In the genomic region with DNA sequence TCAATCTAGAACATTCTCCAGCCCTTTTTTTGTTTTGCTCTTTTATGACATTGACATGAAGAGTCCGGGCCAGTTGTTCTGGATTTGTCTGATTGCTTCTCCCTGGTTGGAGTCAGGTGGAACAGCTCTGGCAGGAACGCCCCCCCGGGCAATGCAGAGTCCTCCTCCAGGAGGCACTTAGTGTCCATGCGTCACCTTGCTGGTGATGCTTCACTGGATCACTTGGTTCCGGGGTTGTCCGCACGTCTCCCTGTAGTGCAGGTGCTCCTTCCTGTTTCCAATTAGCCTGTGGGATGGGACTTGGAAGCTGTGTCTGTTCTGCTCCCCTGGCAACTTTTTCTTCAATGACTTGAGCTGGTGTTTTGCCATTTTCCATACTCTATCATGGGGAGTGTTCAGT, we compare ENCODE assay signal across 12 cellular contexts. TPM values are rescaled to one million over a fixed set of nuclear protein-coding genes. Genes with fewer than 3 reads are reported as not detected.
DNase-seq lines count a peak whose midpoint lies in the region; ATAC-seq, FAIRE-seq and TF ChIP-seq lines count a peak whose summit lies in the region.
"Had no signal": no experiment of that assay in that cellular context is flagged by ENCODE, and none has a peak within 500 bp of the region (broad histone marks: within the 10 kb centered on the region; RNA-seq: fewer than 3 reads in every experiment).

No MANE protein-coding gene starts in this region.

- no peaks in the 10 kb centered on the region for H3K27me3 Mint-ChIP-seq in CD4-positive, alpha-beta memory T cell
- no peaks in the 10 kb centered on the region for H3K27me3 Mint-ChIP-seq in activated naive CD8-positive, alpha-beta T cell treated with anti-CD3 and anti-CD28 coated beads, Interleukin-2, amount 10 ng/mL, durations not matched to agents 7 days and 5 days
- H3K27me3 Mint-ChIP-seq in natural killer cell treated with Interleukin-12 subunit alpha and Interleukin-12 subunit beta and Interleukin-15 and Interleukin-18, amount 100 ng/mL, for 72 hours = no peaks in the 10 kb centered on the region

- no peaks in the 10 kb centered on the region for H3K9me3 Mint-ChIP-seq in CD4-positive, alpha-beta memory T cell
- no peaks in the 10 kb centered on the region for H3K9me3 Mint-ChIP-seq in activated naive CD8-positive, alpha-beta T cell treated with anti-CD3 and anti-CD28 coated beads, Interleukin-2, amount 10 ng/mL, durations not matched to agents 7 days and 5 days
- no peaks in the 10 kb centered on the region for H3K9me3 Mint-ChIP-seq in natural killer cell treated with Interleukin-12 subunit alpha and Interleukin-12 subunit beta and Interleukin-15 and Interleukin-18, amount 100 ng/mL, for 72 hours

- POLR2A ChIA-PET in CD4-positive, alpha-beta memory T cell (lab: Charles Lee; ENCODE audit: partially characterized antibody) = interaction anchor here (0.8 to 24.9 kb wide), 4 partner anchors 2 to 110 kb away, joined by 3 to 1342 read pairs (median 694); partner anchors contain the start of gene CSK
- POLR2A ChIA-PET in HEK293 (lab: Yijun Ruan, JAX) = interaction anchor here (0.8 kb wide), 1 partner anchor 10 kb away, joined by 3 read pairs; the partner anchor contains the start of gene CSK
- POLR2A ChIA-PET in activated naive CD8-positive, alpha-beta T cell treated with anti-CD3 and anti-CD28 coated beads, Interleukin-2, amount 10 ng/mL, durations not matched to agents 7 days and 5 days (lab: Charles Lee) = interaction anchor here (0.5 to 20.1 kb wide), 4 partner anchors 13 to 177 kb away, joined by 3 to 709 read pairs (median 3); partner anchors contain the start of genes CLK3 and CSK

- no peak for DNase-seq in CD4-positive, alpha-beta memory T cell
- DNase-seq in activated naive CD8-positive, alpha-beta T cell treated with anti-CD3 and anti-CD28 coated beads, Interleukin-2, amount 10 ng/mL, durations not matched to agents 7 days and 5 days = no peak
- no peak for DNase-seq in natural killer cell treated with Interleukin-12 subunit alpha and Interleukin-12 subunit beta and Interleukin-15 and Interleukin-18, amount 100 ng/mL, for 72 hours (ENCODE audit: low spot score)
- DNase-seq in GM19238 (ENCODE audit: insufficient read length, low spot score) = no peak
- no peak for DNase-seq in kidney
- DNase-seq in NCI-H345 treated with DMSO at 0.1 percent for 48 hours (lab: John Stamatoyannopoulos, UW; ENCODE audit: unreplicated experiment) = no peak
- DNase-seq: psoas muscle; stimulated activated CD4-positive, alpha-beta T cell treated with anti-CD3 and anti-CD28 coated beads, Interleukin-4, amount 100 ng/mL, for 24 hours; SW 1271 had no signal

- no peak for ATAC-seq in activated naive CD8-positive, alpha-beta T cell treated with anti-CD3 and anti-CD28 coated beads, Interleukin-2, amount 10 ng/mL, durations not matched to agents 7 days and 5 days (ENCODE audit: low read depth)
- no peak for ATAC-seq in natural killer cell treated with Interleukin-12 subunit alpha and Interleukin-12 subunit beta and Interleukin-15 and Interleukin-18, amount 100 ng/mL, for 72 hours
- ATAC-seq: HCT116, psoas muscle had no signal

- H3K36me3 ChIP-seq in CD4-positive, alpha-beta memory T cell (ENCODE audit: insufficient read depth, low read length) = peaks cover 11% of the 10 kb centered on the region
- H3K36me3 ChIP-seq in HEK293 (ENCODE audit: control insufficient read depth in 2 of 2, insufficient read depth in 1 of 2, low read length in 2 of 2) (peaks cover 8 to 18% of the 10 kb centered on the region in 2 experiments; a peak in 2 of 3 replicates), kidney (ENCODE audit: control insufficient read depth in 1 of 2, insufficient read depth in 2 of 2, low read length in 2 of 2) (no peaks in the 10 kb centered on the region)

- peaks cover 15 to 49% of the 10 kb centered on the region in 2 donors for H3K36me3 Mint-ChIP-seq in CD4-positive, alpha-beta memory T cell
- peaks cover 26% of the 10 kb centered on the region for H3K36me3 Mint-ChIP-seq in activated naive CD8-positive, alpha-beta T cell treated with anti-CD3 and anti-CD28 coated beads, Interleukin-2, amount 10 ng/mL, durations not matched to agents 7 days and 5 days
- H3K36me3 Mint-ChIP-seq in natural killer cell treated with Interleukin-12 subunit alpha and Interleukin-12 subunit beta and Interleukin-15 and Interleukin-18, amount 100 ng/mL, for 72 hours = peaks cover 12% of the 10 kb centered on the region

- intact Hi-C loops in CD4-positive, alpha-beta memory T cell (cut with micrococcal nuclease) = no loop called here
- intact Hi-C loops in kidney (cut with DNase I) = no loop called here

- FAIRE-seq in kidney (lab: Jason Lieb, UNC) = no peak
- FAIRE-seq: GM12891 had no signal

- no peaks in the 10 kb centered on the region for H3K9me3 ChIP-seq in CD4-positive, alpha-beta memory T cell (ENCODE audit: control insufficient read depth in 1 of 2, low read length in 2 of 2)
- H3K9me3 ChIP-seq in HEK293 (ENCODE audit: control insufficient read depth, insufficient read depth, low read depth, low read length) (no peaks in the 10 kb centered on the region), kidney (ENCODE audit: control insufficient read depth in 1 of 2, low read length in 2 of 2) (no peaks in the 10 kb centered on the region)
- H3K9me3 ChIP-seq: psoas muscle had no signal

- peak overlapping the region; percentile 82 to 99 (median 93) for H3K27ac Mint-ChIP-seq in CD4-positive, alpha-beta memory T cell
- peak overlapping the region; percentile 87 for H3K27ac Mint-ChIP-seq in activated naive CD8-positive, alpha-beta T cell treated with anti-CD3 and anti-CD28 coated beads, Interleukin-2, amount 10 ng/mL, durations not matched to agents 7 days and 5 days
- H3K27ac Mint-ChIP-seq in natural killer cell treated with Interleukin-12 subunit alpha and Interleukin-12 subunit beta and Interleukin-15 and Interleukin-18, amount 100 ng/mL, for 72 hours = peak overlapping the region; percentile 91 to 97

- peak overlapping the region in 1 of 2 donors; percentile 17 for H3K4me3 ChIP-seq in CD4-positive, alpha-beta memory T cell (ENCODE audit: low read length in 2 of 2)
- H3K4me3 ChIP-seq in HEK293 (ENCODE audit: low read depth, low read length) = no peak overlapping the region
- H3K4me3 ChIP-seq in kidney (ENCODE audit: low read length in 2 of 2) = no peak overlapping the region
- H3K4me3 ChIP-seq: psoas muscle had no signal

- H3K4me1 ChIP-seq in CD4-positive, alpha-beta memory T cell (ENCODE audit: insufficient read depth, low read length) = peaks cover 99% of the 10 kb centered on the region
- H3K4me1 ChIP-seq in HEK293 (ENCODE audit: control insufficient read depth, insufficient read depth, low read length) (peaks cover 54% of the 10 kb centered on the region), kidney (ENCODE audit: control insufficient read depth in 1 of 2, insufficient read depth in 1 of 2, low read depth in 1 of 2, low read length in 2 of 2) (peaks cover 41 to 50% of the 10 kb centered on the region in 2 donors)

- peaks cover 56 to 96% (median 82%) of the 10 kb centered on the region in 4 donors for H3K4me1 Mint-ChIP-seq in CD4-positive, alpha-beta memory T cell
- peaks cover 76% of the 10 kb centered on the region for H3K4me1 Mint-ChIP-seq in activated naive CD8-positive, alpha-beta T cell treated with anti-CD3 and anti-CD28 coated beads, Interleukin-2, amount 10 ng/mL, durations not matched to agents 7 days and 5 days
- peaks cover 72 to 78% of the 10 kb centered on the region in 2 donors for H3K4me1 Mint-ChIP-seq in natural killer cell treated with Interleukin-12 subunit alpha and Interleukin-12 subunit beta and Interleukin-15 and Interleukin-18, amount 100 ng/mL, for 72 hours (ENCODE audit: low read depth in 2 of 2)

- no peak overlapping the region for H3K9ac ChIP-seq in kidney (ENCODE audit: low read length in 2 of 2)

- CTCF ChIA-PET in CD4-positive, alpha-beta memory T cell (lab: Charles Lee; ENCODE audit: partially characterized antibody) = interaction anchor here (1.0 to 36.4 kb wide), 6 partner anchors 3 to 174 kb away, joined by 3 to 1908 read pairs (median 46); partner anchors contain the start of genes CSK, LMAN1L and RPP25
- CTCF ChIA-PET in HEK293 (lab: Yijun Ruan, JAX) = interaction anchor here (0.8 to 25.7 kb wide), 5 partner anchors 9 to 252 kb away, joined by 3 to 649 read pairs (median 4); partner anchors contain the start of gene CSK

- H3K27me3 ChIP-seq in CD4-positive, alpha-beta memory T cell (ENCODE audit: insufficient read depth, low read length) = no peaks in the 10 kb centered on the region

- H3K27ac ChIP-seq in CD4-positive, alpha-beta memory T cell (ENCODE audit: low read depth, low read length) = peak overlapping the region; percentile 56
- H3K27ac ChIP-seq in HEK293 (ENCODE audit: extremely low read depth, low read depth, low read length) = no peak overlapping the region
- no peak overlapping the region for H3K27ac ChIP-seq in kidney (ENCODE audit: low read depth in 2 of 2, low read length in 2 of 2)
- H3K27ac ChIP-seq: psoas muscle had no signal

- peak overlapping the region in 7 of 8 donors; percentile 70 to 96 (median 75) for H3K4me3 Mint-ChIP-seq in CD4-positive, alpha-beta memory T cell
- peak overlapping the region; percentile 69 for H3K4me3 Mint-ChIP-seq in activated naive CD8-positive, alpha-beta T cell treated with anti-CD3 and anti-CD28 coated beads, Interleukin-2, amount 10 ng/mL, durations not matched to agents 7 days and 5 days
- peak overlapping the region; percentile 87 for H3K4me3 Mint-ChIP-seq in natural killer cell treated with Interleukin-12 subunit alpha and Interleukin-12 subunit beta and Interleukin-15 and Interleukin-18, amount 100 ng/mL, for 72 hours

- TF ChIP-seq CTCF in HEK293 (tag by site-specific recombination; IDR thresholded peaks at IDR 0.05) (no peak), kidney (IDR thresholded peaks at IDR 0.05; ENCODE audit: borderline replicate concordance, extremely low read depth, insufficient read depth) (no peak)

RNA-seq across cellular contexts. Expression of gene CSK, which starts 9.8 kb away (rescaled TPM):
- total RNA-seq in CD4-positive, alpha-beta memory T cell = 100 to 1,000 TPM; 234 to 247 TPM
- 100 to 1,000 TPM in 1 of 2 donors, 10 to 100 TPM in 1; 72.5 to 125 TPM for polyA plus RNA-seq in CD4-positive, alpha-beta memory T cell
- 100 to 1,000 TPM; 269 to 281 TPM for total RNA-seq in activated naive CD8-positive, alpha-beta T cell treated with anti-CD3 and anti-CD28 coated beads, Interleukin-2, amount 10 ng/mL, durations not matched to agents 7 days and 5 days
- total RNA-seq in natural killer cell treated with Interleukin-12 subunit alpha and Interleukin-12 subunit beta and Interleukin-15 and Interleukin-18, amount 100 ng/mL, for 72 hours = 100 to 1,000 TPM; 323 TPM
- 58.8 TPM for total RNA-seq in kidney
- 18.9 TPM for polyA plus RNA-seq in kidney (ENCODE audit: insufficient read depth, low read depth, low replicate concordance)

RNA-seq across cellular contexts. Expression of gene LMAN1L, which starts 21.0 kb away (rescaled TPM):
- under 1 TPM; 0.23 to 0.39 TPM for total RNA-seq in CD4-positive, alpha-beta memory T cell
- polyA plus RNA-seq in CD4-positive, alpha-beta memory T cell = not detected
- under 1 TPM; 0.36 to 0.37 TPM for total RNA-seq in activated naive CD8-positive, alpha-beta T cell treated with anti-CD3 and anti-CD28 coated beads, Interleukin-2, amount 10 ng/mL, durations not matched to agents 7 days and 5 days
- total RNA-seq in natural killer cell treated with Interleukin-12 subunit alpha and Interleukin-12 subunit beta and Interleukin-15 and Interleukin-18, amount 100 ng/mL, for 72 hours = 1 to 10 TPM; 3.4 to 4.9 TPM
- not detected for total RNA-seq in kidney
- not detected for polyA plus RNA-seq in kidney (ENCODE audit: insufficient read depth, low read depth, low replicate concordance)
- polyA plus RNA-seq: psoas muscle had no signal

RNA-seq across cellular contexts. Expression of gene CPLX3, which starts 34.8 kb away (rescaled TPM):
- total RNA-seq in CD4-positive, alpha-beta memory T cell = not detected
- not detected for polyA plus RNA-seq in CD4-positive, alpha-beta memory T cell
- total RNA-seq in activated naive CD8-positive, alpha-beta T cell treated with anti-CD3 and anti-CD28 coated beads, Interleukin-2, amount 10 ng/mL, durations not matched to agents 7 days and 5 days = under 1 TPM; 0.17 to 0.28 TPM
- total RNA-seq in natural killer cell treated with Interleukin-12 subunit alpha and Interleukin-12 subunit beta and Interleukin-15 and Interleukin-18, amount 100 ng/mL, for 72 hours = 1 to 10 TPM in 1 of 2 donors, under 1 TPM in 1; 0.43 to 1.7 TPM
- not detected for total RNA-seq in kidney
- polyA plus RNA-seq in kidney (ENCODE audit: insufficient read depth, low read depth, low replicate concordance) = not detected

RNA-seq across cellular contexts. Expression of gene CYP1A2, which starts 43.0 kb away (rescaled TPM):
- total RNA-seq in CD4-positive, alpha-beta memory T cell = not detected
- polyA plus RNA-seq in CD4-positive, alpha-beta memory T cell = not detected
- not detected for total RNA-seq in activated naive CD8-positive, alpha-beta T cell treated with anti-CD3 and anti-CD28 coated beads, Interleukin-2, amount 10 ng/mL, durations not matched to agents 7 days and 5 days
- not detected for total RNA-seq in natural killer cell treated with Interleukin-12 subunit alpha and Interleukin-12 subunit beta and Interleukin-15 and Interleukin-18, amount 100 ng/mL, for 72 hours
- total RNA-seq in kidney = not detected
- not detected for polyA plus RNA-seq in kidney (ENCODE audit: insufficient read depth, low read depth, low replicate concordance)
- total RNA-seq: psoas muscle had no signal

RNA-seq across cellular contexts. Expression of gene ULK3, which starts 51.3 kb away (rescaled TPM):
- 10 to 100 TPM; 84.9 to 88.3 TPM for total RNA-seq in CD4-positive, alpha-beta memory T cell
- polyA plus RNA-seq in CD4-positive, alpha-beta memory T cell = 10 to 100 TPM; 33.6 to 38.5 TPM
- 10 to 100 TPM; 59.9 to 60.4 TPM for total RNA-seq in activated naive CD8-positive, alpha-beta T cell treated with anti-CD3 and anti-CD28 coated beads, Interleukin-2, amount 10 ng/mL, durations not matched to agents 7 days and 5 days
- total RNA-seq in natural killer cell treated with Interleukin-12 subunit alpha and Interleukin-12 subunit beta and Interleukin-15 and Interleukin-18, amount 100 ng/mL, for 72 hours = 10 to 100 TPM; 39.1 to 74.7 TPM
- total RNA-seq in kidney = 36.1 TPM
- 34.5 TPM for polyA plus RNA-seq in kidney (ENCODE audit: insufficient read depth, low read depth, low replicate concordance)
